ENCODE assay signal across 12 cellular contexts in genomic region chr2:27795868-27796277, GRCh38. TPM values are rescaled to one million over a fixed set of nuclear protein-coding genes. Genes with fewer than 3 reads are reported as not detected.
DNase-seq lines count a peak whose midpoint lies in the region; ATAC-seq and TF ChIP-seq lines count a peak whose summit lies in the region.
"Had no signal": no experiment of that assay in that cellular context is flagged by ENCODE, and none has a peak within 500 bp of the region (broad histone marks: within the 10 kb centered on the region; RNA-seq: fewer than 3 reads in every experiment).

No MANE protein-coding gene starts in this region.

- no peak overlapping the region for H3K9ac ChIP-seq in trophoblast cell (ENCODE audit: low read length)

- no peaks in the 10 kb centered on the region for H3K27me3 Mint-ChIP-seq in activated T-cell treated with anti-CD3 and anti-CD28 coated beads, Interleukin-2, amount 50 U/mL, for 4 hours (ENCODE audit: low read depth)
- H3K27me3 Mint-ChIP-seq: naive B cell had no signal

- H3K4me2 ChIP-seq in trophoblast cell (ENCODE audit: low read length): no peak overlapping the region

- H3K4me1 Mint-ChIP-seq in activated T-cell treated with anti-CD3 and anti-CD28 coated beads, Interleukin-2, amount 50 U/mL, for 4 hours (ENCODE audit: low read depth): no peaks in the 10 kb centered on the region
- H3K4me1 Mint-ChIP-seq: naive B cell had no signal

- no peak overlapping the region for H3K14ac ChIP-seq in trophoblast cell (ENCODE audit: low read length)

- peaks cover 6% of the 10 kb centered on the region for H3K36me3 Mint-ChIP-seq in activated T-cell treated with anti-CD3 and anti-CD28 coated beads, Interleukin-2, amount 50 U/mL, for 4 hours (ENCODE audit: insufficient read depth)
- H3K36me3 Mint-ChIP-seq: naive B cell had no signal

- no peak overlapping the region for H2BK5ac ChIP-seq in trophoblast cell (ENCODE audit: low read depth, low read length, poor library complexity)

- peaks cover 7% of the 10 kb centered on the region for H3K79me2 ChIP-seq in trophoblast cell (ENCODE audit: control insufficient read depth, insufficient read depth, low read length, poor library complexity)

- DNase-seq in AG10803 (ENCODE audit: low read depth) (peak; percentile 64), NCI-H2227 treated with DMSO at 0.1 percent for 48 hours (lab: John Stamatoyannopoulos, UW) (peak; percentile 43), trophoblast cell (no peak), posterior vena cava (ENCODE audit: low spot score) (no peak), NCI-H524 treated with DMSO at 0.1 percent for 48 hours (lab: John Stamatoyannopoulos, UW) (no peak)
- DNase-seq in activated T-cell treated with anti-CD3 and anti-CD28 coated beads, Interleukin-2, amount 50 U/mL, for 4 hours: no peak
- DNase-seq: GF-D8, naive B cell, NCI-H510A treated with DMSO at 0.1 percent for 48 hours, SHP77 treated with DMSO at 0.1 percent for 48 hours had no signal

- WGBS in gastroesophageal sphincter (ENCODE audit: low coverage in 1 of 2), 2 donors: 15 to 19% methylated on average over 4 of the region's 4 CpGs
- no CpG with 5 or more reads among the region's 4 CpGs for WGBS in trophoblast cell (ENCODE audit: extremely low coverage, insufficient coverage, insufficient read length)

- no peaks in the 10 kb centered on the region for H3K27me3 ChIP-seq in gastroesophageal sphincter
- H3K27me3 ChIP-seq in trophoblast cell (ENCODE audit: insufficient read depth, low read length): no peaks in the 10 kb centered on the region

- H3K36me3 ChIP-seq in gastroesophageal sphincter: no peaks in the 10 kb centered on the region
- H3K36me3 ChIP-seq in trophoblast cell (ENCODE audit: control insufficient read depth in 1 of 2, insufficient read depth in 2 of 2, low read length in 2 of 2): no peaks in the 10 kb centered on the region

- no peak overlapping the region for H2AFZ ChIP-seq in trophoblast cell (ENCODE audit: insufficient read depth, low read length, poor library complexity)

- H3K79me1 ChIP-seq in trophoblast cell (ENCODE audit: low read length): peaks cover 41% of the 10 kb centered on the region

- TF ChIP-seq EP300 in gastroesophageal sphincter (IDR thresholded peaks at IDR 0.05): no peak

- no peak overlapping the region for H4K91ac ChIP-seq in trophoblast cell (ENCODE audit: low read depth, low read length)

- H3K4ac ChIP-seq in trophoblast cell (ENCODE audit: low read depth, low read length): no peak overlapping the region

- no peaks in the 10 kb centered on the region for H3K9me3 Mint-ChIP-seq in activated T-cell treated with anti-CD3 and anti-CD28 coated beads, Interleukin-2, amount 50 U/mL, for 4 hours
- H3K9me3 Mint-ChIP-seq: naive B cell had no signal

- peak overlapping the region; percentile 38 for H2BK120ac ChIP-seq in trophoblast cell (ENCODE audit: insufficient read depth, low read length, poor library complexity)

- no peak for TF ChIP-seq POLR2A in gastroesophageal sphincter (IDR thresholded peaks at IDR 0.05)

- no peak overlapping the region for H3K23ac ChIP-seq in trophoblast cell (ENCODE audit: low read length)

- no peak for TF ChIP-seq CTCF in AG10803 (conservative IDR thresholded peaks at IDR 0.05; ENCODE audit: low read length)
- no peak for TF ChIP-seq CTCF in gastroesophageal sphincter (IDR thresholded peaks at IDR 0.05)

- H3K4me3 ChIP-seq in AG10803 (ENCODE audit: low read length) (no peak overlapping the region), gastroesophageal sphincter (no peak overlapping the region), trophoblast cell (ENCODE audit: low read depth, low read length) (no peak overlapping the region)

- H2BK12ac ChIP-seq in trophoblast cell (ENCODE audit: low read length): peak overlapping the region; percentile 21

- H4K8ac ChIP-seq in trophoblast cell (ENCODE audit: low read depth, low read length): no peak overlapping the region

- ATAC-seq in gastroesophageal sphincter: peak; percentile 20
- ATAC-seq in activated T-cell treated with anti-CD3 and anti-CD28 coated beads, Interleukin-2, amount 50 U/mL, for 4 hours: no peak
- no peak for ATAC-seq in GM21825 (IDR thresholded peaks at IDR 0.05; ENCODE audit: unreplicated experiment)

- no peak overlapping the region for H3K4me3 Mint-ChIP-seq in activated T-cell treated with anti-CD3 and anti-CD28 coated beads, Interleukin-2, amount 50 U/mL, for 4 hours
- H3K4me3 Mint-ChIP-seq: naive B cell had no signal

- no peak overlapping the region for H3K18ac ChIP-seq in trophoblast cell (ENCODE audit: low read length)

- H4K12ac ChIP-seq in trophoblast cell (ENCODE audit: low read depth, low read length): no peak overlapping the region

- H3K9me3 ChIP-seq in gastroesophageal sphincter: no peaks in the 10 kb centered on the region
- no peaks in the 10 kb centered on the region for H3K9me3 ChIP-seq in trophoblast cell (ENCODE audit: insufficient read depth, low read depth, low read length)

- H3K4me1 ChIP-seq in gastroesophageal sphincter (peaks cover 14 to 61% (median 28%) of the 10 kb centered on the region in 3 donors), trophoblast cell (ENCODE audit: control insufficient read depth in 1 of 2, insufficient read depth in 2 of 2, low read length in 2 of 2) (peaks cover 21 to 34% of the 10 kb centered on the region in 2 experiments)

- H3K27ac ChIP-seq in gastroesophageal sphincter (peak overlapping the region; percentile 85 to 93 (median 89)), trophoblast cell (ENCODE audit: low read depth, low read length) (no peak overlapping the region)

- no peak overlapping the region for H2AK5ac ChIP-seq in trophoblast cell (ENCODE audit: low read length)

- intact Hi-C loops in posterior vena cava (cut with DNase I): loop anchor here in 1 of 2 donors (5.0 kb wide), 1 partner anchor 79 kb away; no protein-coding TSS in a partner anchor

RNA-seq across cellular contexts. Expression of gene MRPL33, which starts 24.4 kb away (rescaled TPM):
- total RNA-seq in gastroesophageal sphincter (100 to 1,000 TPM; 216 to 448 (median 360) TPM), posterior vena cava (10 to 100 TPM; 88.8 to 93.0 TPM)
- polyA plus RNA-seq in trophoblast cell (2013): 276 and 290 TPM in 2 replicates
- total RNA-seq in activated T-cell treated with anti-CD3 and anti-CD28 coated beads, Interleukin-2, amount 50 U/mL, for 4 hours: 10 to 100 TPM; 67.9 to 84.5 (median 68.4) TPM

Comparison
In these comparisons a context has a peak if more than half of its experiments do, and no peak if none do; other contexts are left out.
1. DNase-seq: peak in AG10803 (single experiment) and NCI-H2227 treated with DMSO at 0.1 percent for 48 hours (single experiment); none in trophoblast cell (0 of 2), posterior vena cava (single experiment), activated T-cell treated with anti-CD3 and anti-CD28 coated beads, Interleukin-2, amount 50 U/mL, for 4 hours (single experiment) and NCI-H524 treated with DMSO at 0.1 percent for 48 hours (single experiment).